Comparison of ENCODE assay signal across 24 cellular contexts in the genomic region with DNA sequence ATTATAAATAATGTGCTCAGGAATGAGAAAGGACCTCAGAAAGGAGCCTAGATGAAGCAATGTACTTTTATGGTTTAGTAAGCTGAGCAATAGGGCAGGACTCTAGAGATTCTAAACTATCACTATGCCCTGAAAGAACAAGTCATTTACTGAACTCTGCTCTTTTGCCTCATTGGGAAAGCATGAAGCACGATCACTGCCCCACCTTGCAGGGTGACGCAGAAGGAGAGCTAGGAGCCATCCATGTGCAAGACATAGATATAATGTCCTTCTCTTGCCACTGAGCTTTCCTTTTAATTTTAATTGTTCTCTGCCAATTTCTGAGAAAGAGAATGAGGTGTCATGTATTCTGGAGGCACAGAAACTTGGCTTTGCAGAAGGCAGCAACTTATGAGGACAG.
DNase-seq lines count a peak whose midpoint lies in the region; ATAC-seq, FAIRE-seq and TF ChIP-seq lines count a peak whose summit lies in the region.
"Had no signal": no experiment of that assay in that cellular context is flagged by ENCODE, and none has a peak within 500 bp of the region (broad histone marks: within the 10 kb centered on the region; RNA-seq: fewer than 3 reads in every experiment).

No MANE protein-coding gene starts in this region.

- intact Hi-C loops in Right ventricle myocardium inferior (cut with DNase I), result no loop called here
- intact Hi-C loops in cardiac septum (cut with DNase I), result no loop called here
- intact Hi-C loops in left cardiac atrium (cut with DNase I), result no loop called here
- intact Hi-C loops in kidney (cut with DNase I), result no loop called here

- H3K4me1 ChIP-seq in kidney (ENCODE audit: control insufficient read depth in 1 of 2, insufficient read depth in 1 of 2, low read depth in 1 of 2, low read length in 2 of 2), result peaks cover 0 to 9% of the 10 kb centered on the region in 2 donors

- FAIRE-seq in kidney (lab: Jason Lieb, UNC), result no peak
- FAIRE-seq: GM12892 had no signal

- TF ChIP-seq CTCF in kidney (IDR thresholded peaks at IDR 0.05; ENCODE audit: borderline replicate concordance, extremely low read depth, insufficient read depth), result no peak

- H3K9ac ChIP-seq in kidney (ENCODE audit: low read length in 2 of 2), result no peak overlapping the region
- H3K9ac ChIP-seq: GM23248 had no signal

- DNase-seq in Right ventricle myocardium inferior (ENCODE audit: missing footprints) (no peak), cardiac septum (ENCODE audit: low spot score) (no peak), left cardiac atrium (peak; percentile 24), kidney (no peak), 8988T (no peak), DMS79 treated with DMSO at 0.1 percent for 48 hours (lab: John Stamatoyannopoulos, UW) (no peak)
- DNase-seq in activated T-cell treated with anti-CD3 and anti-CD28 coated beads, Interleukin-2, amount 50 U/mL, for 1 hour, result no peak
- DNase-seq: Calu3; DND-41; GM23248; H7; Kasumi-1; NCI-H1092 treated with DMSO at 0.1 percent for 48 hours; NCI-H1436 treated with DMSO at 0.1 percent for 48 hours; NCI-H1930; NCI-H2107; NCI-H524; NCI-H748 treated with DMSO at 0.1 percent for 48 hours; NK-92 treated with Interleukin-12 subunit alpha and Interleukin-12 subunit beta, amount 100 ng/mL, for 24 hours; PC-9; SHP77 had no signal

- no peak overlapping the region for H3K4me3 ChIP-seq in kidney (ENCODE audit: low read length in 2 of 2)
- H3K4me3 ChIP-seq: GM23248, PC-9 had no signal

- peak overlapping the region; percentile 29 to 66 for H3K27ac ChIP-seq in kidney (ENCODE audit: low read depth in 2 of 2, low read length in 2 of 2)
- H3K27ac ChIP-seq: 22Rv1, GM23248, PC-9 had no signal

- no peaks in the 10 kb centered on the region for H3K9me3 ChIP-seq in kidney (ENCODE audit: control insufficient read depth in 1 of 2, low read length in 2 of 2)

- no peaks in the 10 kb centered on the region for H3K36me3 ChIP-seq in kidney (ENCODE audit: control insufficient read depth in 1 of 2, insufficient read depth in 2 of 2, low read length in 2 of 2)

- peak; percentile 80 for ATAC-seq in Right ventricle myocardium inferior
- ATAC-seq in left cardiac atrium, result no peak
- no peak for ATAC-seq in GM19452 (IDR thresholded peaks at IDR 0.05; ENCODE audit: unreplicated experiment)
